ENCODE assay signal across 8 cellular contexts in genomic region chr2:87193336-87193735, GRCh38.
DNase-seq lines count a peak whose midpoint lies in the region; ATAC-seq and TF ChIP-seq lines count a peak whose summit lies in the region.
"Not testable (repeated sequence)": the region's sequence is repeated elsewhere in the genome, so short reads cannot be mapped to it uniquely, and the experiment has no call there.

No MANE protein-coding gene starts in this region.

- H3F3A ChIP-seq in PC-3 (ENCODE audit: low read length, unreplicated experiment) = not testable (repeated sequence)

- not testable (repeated sequence) for H3K27ac ChIP-seq in PC-3 (ENCODE audit: low read length)

- not testable (repeated sequence) for TF ChIP-seq CTCF in PC-3 (conservative IDR thresholded peaks at IDR 0.05; ENCODE audit: low read depth, low read length)
- TF ChIP-seq CTCF in retinal pigment epithelial cell (conservative IDR thresholded peaks at IDR 0.05; ENCODE audit: low read depth, low read length) = peak; percentile 5

- not testable (repeated sequence) for H4K20me1 ChIP-seq in PC-3 (ENCODE audit: low read length)

- not testable (repeated sequence) for H3K4me2 ChIP-seq in PC-3 (ENCODE audit: low read length)

- DNase-seq in DMS114 treated with DMSO at 0.1 percent for 48 hours (lab: John Stamatoyannopoulos, UW; ENCODE audit: unreplicated experiment) = peak; percentile 4
- not testable (repeated sequence) for DNase-seq in PC-3; activated naive CD4-positive, alpha-beta T cell treated with anti-CD3 and anti-CD28 coated beads, Interleukin-2, amount 50 U/mL, for 72 hours (ENCODE audit: low spot score in 2 of 2); left ventricle myocardium superior; retinal pigment epithelial cell (ENCODE audit: low read depth)

- CTCF ChIA-PET in PC-3 (lab: Charles Lee) = not testable (repeated sequence)

- not testable (repeated sequence) for BruUV-seq in PC-3 (replicated peaks; lab: Mats Ljungman, UMichigan)

- H3K4me3 ChIP-seq in PC-3 (ENCODE audit: low read length); retinal pigment epithelial cell (ENCODE audit: low read length): not testable (repeated sequence)

- not testable (repeated sequence) for H3K9ac ChIP-seq in PC-3 (ENCODE audit: low read length)

- not testable (repeated sequence) for H3K9me3 Mint-ChIP-seq in activated naive CD4-positive, alpha-beta T cell treated with anti-CD3 and anti-CD28 coated beads, Interleukin-2, amount 50 U/mL, for 72 hours

- not testable (repeated sequence) for H3K27ac Mint-ChIP-seq in activated naive CD4-positive, alpha-beta T cell treated with anti-CD3 and anti-CD28 coated beads, Interleukin-2, amount 50 U/mL, for 72 hours

- ATAC-seq in GM19023 (IDR thresholded peaks at IDR 0.05; ENCODE audit: unreplicated experiment) = peak; percentile 84
- ATAC-seq in HG02642 (IDR thresholded peaks at IDR 0.05; ENCODE audit: poor library complexity, unreplicated experiment) = peak; percentile 71
- peak; percentile 72 for ATAC-seq in HG03378 (IDR thresholded peaks at IDR 0.05; ENCODE audit: unreplicated experiment)
- ATAC-seq in PC-3 = peak; percentile 89
- peak; percentile 68 to 75 for ATAC-seq in activated naive CD4-positive, alpha-beta T cell treated with anti-CD3 and anti-CD28 coated beads, Interleukin-2, amount 50 U/mL, for 72 hours
- peak; percentile 92 for ATAC-seq in left ventricle myocardium superior

- not testable (repeated sequence) for H3K9me2 ChIP-seq in PC-3 (replicated peaks; ENCODE audit: low read length)

- H3K27me3 ChIP-seq in PC-3 (ENCODE audit: low read length) = not testable (repeated sequence)

- H3K79me2 ChIP-seq in PC-3 (ENCODE audit: low read length) = not testable (repeated sequence)

- not testable (repeated sequence) for H2AFZ ChIP-seq in PC-3 (ENCODE audit: low read length)

- intact Hi-C loops in PC-3 (cut with micrococcal nuclease); left ventricle myocardium superior (cut with micrococcal nuclease): not testable (repeated sequence)

- not testable (repeated sequence) for H3K9me3 ChIP-seq in PC-3 (ENCODE audit: low read length)

- not testable (repeated sequence) for H3K4me1 ChIP-seq in PC-3 (ENCODE audit: insufficient read depth, low read length)

- not testable (repeated sequence) for H3K36me3 ChIP-seq in PC-3 (ENCODE audit: low read depth, low read length)

- not testable (repeated sequence) for H3K36me3 Mint-ChIP-seq in activated naive CD4-positive, alpha-beta T cell treated with anti-CD3 and anti-CD28 coated beads, Interleukin-2, amount 50 U/mL, for 72 hours

- POLR2A ChIA-PET in PC-3 (lab: Charles Lee; ENCODE audit: unreplicated experiment) = not testable (repeated sequence)
